In the genomic region with DNA sequence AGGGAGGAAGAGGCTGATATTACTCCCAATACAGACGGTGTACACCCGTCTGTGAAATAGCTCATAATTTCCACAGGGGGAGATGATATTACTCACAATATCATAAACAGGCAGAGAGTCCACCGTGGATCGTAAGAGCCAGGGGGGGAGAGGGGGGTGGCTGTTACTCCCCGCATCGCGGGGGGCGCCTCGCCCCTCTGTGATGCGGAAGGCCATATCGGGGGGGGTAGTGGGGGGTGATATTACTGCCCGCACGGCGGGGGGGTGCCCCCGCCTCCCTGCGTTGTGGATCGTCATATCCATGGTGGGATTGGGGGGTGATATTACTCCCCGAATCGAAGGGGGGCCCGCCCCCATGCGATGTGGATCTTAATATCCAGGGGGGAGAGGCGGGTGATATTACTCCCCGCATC, we compare ENCODE assay signal across 15 cellular contexts.
DNase-seq lines count a peak whose midpoint lies in the region; ATAC-seq lines count a peak whose summit lies in the region.
"Had no signal": no experiment of that assay in that cellular context is flagged by ENCODE, and none has a peak within 500 bp of the region (broad histone marks: within the 10 kb centered on the region; RNA-seq: fewer than 3 reads in every experiment).

No MANE protein-coding gene starts in this region.

- no peaks in the 10 kb centered on the region for H3K36me3 Mint-ChIP-seq in activated CD4-positive, alpha-beta T cell treated with anti-CD3 and anti-CD28 coated beads, Interleukin-2, amount 10 ng/mL, durations not matched to agents 7 days and 5 days (ENCODE audit: low read depth)
- no peaks in the 10 kb centered on the region for H3K36me3 Mint-ChIP-seq in activated naive CD8-positive, alpha-beta T cell treated with anti-CD3 and anti-CD28 coated beads, Interleukin-2, amount 10 ng/mL, durations not matched to agents 7 days and 5 days
- H3K36me3 Mint-ChIP-seq in activated naive CD8-positive, alpha-beta T cell treated with anti-CD3 and anti-CD28 coated beads for 36 hours, result no peaks in the 10 kb centered on the region
- no peaks in the 10 kb centered on the region for H3K36me3 Mint-ChIP-seq in activated naive CD8-positive, alpha-beta T cell treated with anti-CD3 and anti-CD28 coated beads, Interleukin-2, amount 50 U/mL, for 24 hours (ENCODE audit: low read depth)
- H3K36me3 Mint-ChIP-seq: CD14-positive monocyte had no signal

- H3K27ac Mint-ChIP-seq in activated CD4-positive, alpha-beta T cell treated with anti-CD3 and anti-CD28 coated beads, Interleukin-2, amount 10 ng/mL, durations not matched to agents 7 days and 5 days, result no peak overlapping the region
- H3K27ac Mint-ChIP-seq in activated naive CD8-positive, alpha-beta T cell treated with anti-CD3 and anti-CD28 coated beads, Interleukin-2, amount 10 ng/mL, durations not matched to agents 7 days and 5 days, result no peak overlapping the region
- H3K27ac Mint-ChIP-seq in activated naive CD8-positive, alpha-beta T cell treated with anti-CD3 and anti-CD28 coated beads for 36 hours, result no peak overlapping the region
- H3K27ac Mint-ChIP-seq in activated naive CD8-positive, alpha-beta T cell treated with anti-CD3 and anti-CD28 coated beads, Interleukin-2, amount 50 U/mL, for 24 hours, result no peak overlapping the region
- H3K27ac Mint-ChIP-seq: CD14-positive monocyte had no signal

- no peaks in the 10 kb centered on the region for H3K4me1 Mint-ChIP-seq in activated CD4-positive, alpha-beta T cell treated with anti-CD3 and anti-CD28 coated beads, Interleukin-2, amount 10 ng/mL, durations not matched to agents 7 days and 5 days
- no peaks in the 10 kb centered on the region for H3K4me1 Mint-ChIP-seq in activated naive CD8-positive, alpha-beta T cell treated with anti-CD3 and anti-CD28 coated beads, Interleukin-2, amount 10 ng/mL, durations not matched to agents 7 days and 5 days
- H3K4me1 Mint-ChIP-seq in activated naive CD8-positive, alpha-beta T cell treated with anti-CD3 and anti-CD28 coated beads for 36 hours, result peaks cover 2% of the 10 kb centered on the region
- no peaks in the 10 kb centered on the region for H3K4me1 Mint-ChIP-seq in activated naive CD8-positive, alpha-beta T cell treated with anti-CD3 and anti-CD28 coated beads, Interleukin-2, amount 50 U/mL, for 24 hours
- H3K4me1 Mint-ChIP-seq: CD14-positive monocyte had no signal

- H3K4me3 Mint-ChIP-seq in activated CD4-positive, alpha-beta T cell treated with anti-CD3 and anti-CD28 coated beads, Interleukin-2, amount 10 ng/mL, durations not matched to agents 7 days and 5 days, result no peak overlapping the region
- H3K4me3 Mint-ChIP-seq in activated naive CD8-positive, alpha-beta T cell treated with anti-CD3 and anti-CD28 coated beads, Interleukin-2, amount 10 ng/mL, durations not matched to agents 7 days and 5 days, result no peak overlapping the region
- no peak overlapping the region for H3K4me3 Mint-ChIP-seq in activated naive CD8-positive, alpha-beta T cell treated with anti-CD3 and anti-CD28 coated beads for 36 hours
- no peak overlapping the region for H3K4me3 Mint-ChIP-seq in activated naive CD8-positive, alpha-beta T cell treated with anti-CD3 and anti-CD28 coated beads, Interleukin-2, amount 50 U/mL, for 24 hours
- H3K4me3 Mint-ChIP-seq: CD14-positive monocyte had no signal

- ATAC-seq in activated naive CD8-positive, alpha-beta T cell treated with anti-CD3 and anti-CD28 coated beads, Interleukin-2, amount 10 ng/mL, durations not matched to agents 7 days and 5 days (ENCODE audit: low read depth), result peak; percentile 46
- ATAC-seq in activated naive CD8-positive, alpha-beta T cell treated with anti-CD3 and anti-CD28 coated beads, Interleukin-2, amount 50 U/mL, for 24 hours, result peak; percentile 45

- POLR2A ChIA-PET in activated CD4-positive, alpha-beta T cell treated with anti-CD3 and anti-CD28 coated beads, Interleukin-2, amount 10 ng/mL, durations not matched to agents 7 days and 5 days (lab: Charles Lee), result no interaction called here
- POLR2A ChIA-PET in activated naive CD8-positive, alpha-beta T cell treated with anti-CD3 and anti-CD28 coated beads, Interleukin-2, amount 10 ng/mL, durations not matched to agents 7 days and 5 days (lab: Charles Lee), result interaction anchor here (0.6 to 1.2 kb wide), 2 partner anchors 117 to 189 kb away, joined by 3 to 4 read pairs; partner anchors contain the start of gene GNG2

- peak; percentile 31 for DNase-seq in activated CD4-positive, alpha-beta T cell treated with anti-CD3 and anti-CD28 coated beads, Interleukin-2, amount 10 ng/mL, durations not matched to agents 7 days and 5 days
- DNase-seq in activated CD4-positive, alpha-beta T cell treated with anti-CD3 and anti-CD28 coated beads for 4 hours, result no peak
- DNase-seq in activated naive CD8-positive, alpha-beta T cell treated with anti-CD3 and anti-CD28 coated beads, Interleukin-2, amount 10 ng/mL, durations not matched to agents 7 days and 5 days, result peak; percentile 41
- DNase-seq in activated naive CD8-positive, alpha-beta T cell treated with anti-CD3 and anti-CD28 coated beads for 36 hours, result no peak
- DNase-seq in activated naive CD8-positive, alpha-beta T cell treated with anti-CD3 and anti-CD28 coated beads, Interleukin-2, amount 50 U/mL, for 24 hours, result no peak
- DNase-seq in foreskin melanocyte, result no peak
- no peak for DNase-seq in caudate nucleus (lab: John Stamatoyannopoulos, UW)
- DNase-seq in midbrain (lab: John Stamatoyannopoulos, UW), result no peak
- DNase-seq: GM23248, KG1, MV-4-11, NCI-H1694 treated with DMSO at 0.1 percent for 48 hours, NCI-H446, OCI-M1 had no signal

- H3K9me3 Mint-ChIP-seq in activated CD4-positive, alpha-beta T cell treated with anti-CD3 and anti-CD28 coated beads, Interleukin-2, amount 10 ng/mL, durations not matched to agents 7 days and 5 days, result no peaks in the 10 kb centered on the region
- H3K9me3 Mint-ChIP-seq in activated naive CD8-positive, alpha-beta T cell treated with anti-CD3 and anti-CD28 coated beads, Interleukin-2, amount 10 ng/mL, durations not matched to agents 7 days and 5 days, result no peaks in the 10 kb centered on the region
- peaks cover 1% of the 10 kb centered on the region for H3K9me3 Mint-ChIP-seq in activated naive CD8-positive, alpha-beta T cell treated with anti-CD3 and anti-CD28 coated beads for 36 hours
- H3K9me3 Mint-ChIP-seq in activated naive CD8-positive, alpha-beta T cell treated with anti-CD3 and anti-CD28 coated beads, Interleukin-2, amount 50 U/mL, for 24 hours, result no peaks in the 10 kb centered on the region

- H3K27ac ChIP-seq in caudate nucleus (ENCODE audit: low read depth, low read length), result no peak overlapping the region
- H3K27ac ChIP-seq: GM23248 had no signal

- no peaks in the 10 kb centered on the region for H3K27me3 Mint-ChIP-seq in activated CD4-positive, alpha-beta T cell treated with anti-CD3 and anti-CD28 coated beads, Interleukin-2, amount 10 ng/mL, durations not matched to agents 7 days and 5 days
- H3K27me3 Mint-ChIP-seq in activated naive CD8-positive, alpha-beta T cell treated with anti-CD3 and anti-CD28 coated beads, Interleukin-2, amount 10 ng/mL, durations not matched to agents 7 days and 5 days, result no peaks in the 10 kb centered on the region
- H3K27me3 Mint-ChIP-seq in activated naive CD8-positive, alpha-beta T cell treated with anti-CD3 and anti-CD28 coated beads for 36 hours, result peaks cover 4% of the 10 kb centered on the region
- H3K27me3 Mint-ChIP-seq in activated naive CD8-positive, alpha-beta T cell treated with anti-CD3 and anti-CD28 coated beads, Interleukin-2, amount 50 U/mL, for 24 hours, result peaks cover under 1% of the 10 kb centered on the region

- CTCF ChIA-PET in activated CD4-positive, alpha-beta T cell treated with anti-CD3 and anti-CD28 coated beads, Interleukin-2, amount 10 ng/mL, durations not matched to agents 7 days and 5 days (lab: Charles Lee), result interaction anchor here (0.6 kb wide), 1 partner anchor 32 kb away, joined by 3 read pairs; no protein-coding TSS in a partner anchor

Comparison
In these comparisons a context has a peak if more than half of its experiments do, and no peak if none do; other contexts are left out.
1. DNase-seq: peak in activated CD4-positive, alpha-beta T cell treated with anti-CD3 and anti-CD28 coated beads, Interleukin-2, amount 10 ng/mL, durations not matched to agents 7 days and 5 days (single experiment) and activated naive CD8-positive, alpha-beta T cell treated with anti-CD3 and anti-CD28 coated beads, Interleukin-2, amount 10 ng/mL, durations not matched to agents 7 days and 5 days (single experiment); none in activated CD4-positive, alpha-beta T cell treated with anti-CD3 and anti-CD28 coated beads for 4 hours (0 of 2), activated naive CD8-positive, alpha-beta T cell treated with anti-CD3 and anti-CD28 coated beads for 36 hours (single experiment), activated naive CD8-positive, alpha-beta T cell treated with anti-CD3 and anti-CD28 coated beads, Interleukin-2, amount 50 U/mL, for 24 hours (single experiment), foreskin melanocyte (single experiment), caudate nucleus (0 of 61) and midbrain (single experiment).